ENCODE assay signal across 25 cellular contexts in genomic region chr6:162388383-162388777, GRCh38.
"Had no signal": no experiment of that assay in that cellular context is flagged by ENCODE, and none has a peak within 500 bp of the region (broad histone marks: within the 10 kb centered on the region; RNA-seq: fewer than 3 reads in every experiment).

No MANE protein-coding gene starts in this region.

- H3K9me3 ChIP-seq: breast epithelium, esophagus muscularis mucosa, ovary, thyroid gland, upper lobe of right lung had no signal

- H3K9me3 Mint-ChIP-seq: activated CD4-positive, alpha-beta memory T cell treated with anti-CD3 and anti-CD28 coated beads, Interleukin-2, amount 10 ng/mL, durations not matched to agents 7 days and 5 days; activated CD4-positive, alpha-beta T cell treated with anti-CD3 and anti-CD28 coated beads, Interleukin-2, amount 10 ng/mL, durations not matched to agents 7 days and 5 days; activated naive CD4-positive, alpha-beta T cell treated with anti-CD3 and anti-CD28 coated beads, Interleukin-2, amount 10 ng/mL, durations not matched to agents 7 days and 5 days; activated naive CD8-positive, alpha-beta T cell treated with anti-CD3 and anti-CD28 coated beads, Interleukin-2, amount 10 ng/mL, durations not matched to agents 7 days and 5 days; activated T-cell treated with anti-CD3 and anti-CD28 coated beads, Interleukin-2, amount 50 U/mL, for 24 hours; WTC11 had no signal

- H3K27me3 ChIP-seq: breast epithelium, esophagus muscularis mucosa, foreskin keratinocyte, neutrophil, ovary, thyroid gland, upper lobe of right lung had no signal

- DNase-seq: activated CD4-positive, alpha-beta memory T cell treated with anti-CD3 and anti-CD28 coated beads, Interleukin-2, amount 10 ng/mL, durations not matched to agents 7 days and 5 days; activated CD4-positive, alpha-beta T cell treated with anti-CD3 and anti-CD28 coated beads for 1 hour; activated CD4-positive, alpha-beta T cell treated with anti-CD3 and anti-CD28 coated beads, Interleukin-2, amount 10 ng/mL, durations not matched to agents 7 days and 5 days; activated CD8-positive, alpha-beta memory T cell treated with anti-CD3 and anti-CD28 coated beads, Interleukin-2, amount 50 U/mL, for 48 hours; activated gamma-delta T cell; activated naive CD4-positive, alpha-beta T cell treated with anti-CD3 and anti-CD28 coated beads, Interleukin-2, amount 10 ng/mL, durations not matched to agents 7 days and 5 days; activated naive CD8-positive, alpha-beta T cell treated with anti-CD3 and anti-CD28 coated beads, Interleukin-2, amount 10 ng/mL, durations not matched to agents 7 days and 5 days; activated T-cell treated with anti-CD3 and anti-CD28 coated beads, Interleukin-2, amount 50 U/mL, for 24 hours; dermis blood vessel endothelial cell; effector CD4-positive, alpha-beta T cell; foreskin keratinocyte; ovary; stimulated activated CD4-positive, alpha-beta T cell treated with anti-CD3 and anti-CD28 coated beads, Interleukin-15, amount 100 ng/mL, for 24 hours; stimulated activated CD4-positive, alpha-beta T cell treated with anti-CD3 and anti-CD28 coated beads, Interleukin-2, amount 100 ng/mL, for 24 hours; stimulated activated naive CD4-positive, alpha-beta T cell treated with Interleukin-2 at 50 U/mL for 16 hours; T-helper 2 cell; thyroid gland; upper lobe of right lung had no signal

- H3K27ac ChIP-seq: breast epithelium, esophagus muscularis mucosa, foreskin keratinocyte, neutrophil, ovary, thyroid gland, upper lobe of right lung had no signal

- H3K4me1 Mint-ChIP-seq: activated CD4-positive, alpha-beta memory T cell treated with anti-CD3 and anti-CD28 coated beads, Interleukin-2, amount 10 ng/mL, durations not matched to agents 7 days and 5 days; activated CD4-positive, alpha-beta T cell treated with anti-CD3 and anti-CD28 coated beads, Interleukin-2, amount 10 ng/mL, durations not matched to agents 7 days and 5 days; activated naive CD4-positive, alpha-beta T cell treated with anti-CD3 and anti-CD28 coated beads, Interleukin-2, amount 10 ng/mL, durations not matched to agents 7 days and 5 days; activated naive CD8-positive, alpha-beta T cell treated with anti-CD3 and anti-CD28 coated beads, Interleukin-2, amount 10 ng/mL, durations not matched to agents 7 days and 5 days; central memory CD8-positive, alpha-beta T cell; WTC11 had no signal

- H3K4me1 ChIP-seq: breast epithelium, foreskin keratinocyte, thyroid gland, upper lobe of right lung had no signal

- H3K4me3 Mint-ChIP-seq: activated CD4-positive, alpha-beta memory T cell treated with anti-CD3 and anti-CD28 coated beads, Interleukin-2, amount 10 ng/mL, durations not matched to agents 7 days and 5 days; activated CD4-positive, alpha-beta T cell treated with anti-CD3 and anti-CD28 coated beads, Interleukin-2, amount 10 ng/mL, durations not matched to agents 7 days and 5 days; activated naive CD4-positive, alpha-beta T cell treated with anti-CD3 and anti-CD28 coated beads, Interleukin-2, amount 10 ng/mL, durations not matched to agents 7 days and 5 days; activated naive CD8-positive, alpha-beta T cell treated with anti-CD3 and anti-CD28 coated beads, Interleukin-2, amount 10 ng/mL, durations not matched to agents 7 days and 5 days; activated T-cell treated with anti-CD3 and anti-CD28 coated beads, Interleukin-2, amount 50 U/mL, for 24 hours; central memory CD8-positive, alpha-beta T cell; nephron; WTC11 had no signal

- H3K4me3 ChIP-seq: breast epithelium, esophagus muscularis mucosa, ovary, thyroid gland, upper lobe of right lung had no signal

- H3K36me3 ChIP-seq: breast epithelium, esophagus muscularis mucosa, neutrophil, ovary, thyroid gland, upper lobe of right lung had no signal

- H3K27me3 Mint-ChIP-seq: activated CD4-positive, alpha-beta memory T cell treated with anti-CD3 and anti-CD28 coated beads, Interleukin-2, amount 10 ng/mL, durations not matched to agents 7 days and 5 days; activated CD4-positive, alpha-beta T cell treated with anti-CD3 and anti-CD28 coated beads, Interleukin-2, amount 10 ng/mL, durations not matched to agents 7 days and 5 days; activated naive CD4-positive, alpha-beta T cell treated with anti-CD3 and anti-CD28 coated beads, Interleukin-2, amount 10 ng/mL, durations not matched to agents 7 days and 5 days; activated naive CD8-positive, alpha-beta T cell treated with anti-CD3 and anti-CD28 coated beads, Interleukin-2, amount 10 ng/mL, durations not matched to agents 7 days and 5 days; activated T-cell treated with anti-CD3 and anti-CD28 coated beads, Interleukin-2, amount 50 U/mL, for 24 hours; central memory CD8-positive, alpha-beta T cell; progenitor cell of endocrine pancreas had no signal

- H3K27ac Mint-ChIP-seq: activated CD4-positive, alpha-beta memory T cell treated with anti-CD3 and anti-CD28 coated beads, Interleukin-2, amount 10 ng/mL, durations not matched to agents 7 days and 5 days; activated CD4-positive, alpha-beta T cell treated with anti-CD3 and anti-CD28 coated beads, Interleukin-2, amount 10 ng/mL, durations not matched to agents 7 days and 5 days; activated naive CD4-positive, alpha-beta T cell treated with anti-CD3 and anti-CD28 coated beads, Interleukin-2, amount 10 ng/mL, durations not matched to agents 7 days and 5 days; activated naive CD8-positive, alpha-beta T cell treated with anti-CD3 and anti-CD28 coated beads, Interleukin-2, amount 10 ng/mL, durations not matched to agents 7 days and 5 days; activated T-cell treated with anti-CD3 and anti-CD28 coated beads, Interleukin-2, amount 50 U/mL, for 24 hours; progenitor cell of endocrine pancreas; WTC11 had no signal

- ATAC-seq: foreskin keratinocyte, upper lobe of right lung, WTC11 had no signal

- H3K36me3 Mint-ChIP-seq: activated naive CD4-positive, alpha-beta T cell treated with anti-CD3 and anti-CD28 coated beads, Interleukin-2, amount 10 ng/mL, durations not matched to agents 7 days and 5 days; activated naive CD8-positive, alpha-beta T cell treated with anti-CD3 and anti-CD28 coated beads, Interleukin-2, amount 10 ng/mL, durations not matched to agents 7 days and 5 days; WTC11 had no signal
